15 cellular contexts compared by ENCODE assay signal in genomic region chr14:75673345-75673744, GRCh38. TPM values are rescaled to one million over a fixed set of nuclear protein-coding genes. Genes with fewer than 3 reads are reported as not detected.
DNase-seq lines count a peak whose midpoint lies in the region; ATAC-seq and TF ChIP-seq lines count a peak whose summit lies in the region.
"Had no signal": no experiment of that assay in that cellular context is flagged by ENCODE, and none has a peak within 500 bp of the region (broad histone marks: within the 10 kb centered on the region; RNA-seq: fewer than 3 reads in every experiment).

No MANE protein-coding gene starts in this region.

- ATAC-seq in GM21390 (IDR thresholded peaks at IDR 0.05; ENCODE audit: unreplicated experiment) (peak; percentile 77), GM18511 (IDR thresholded peaks at IDR 0.05; ENCODE audit: unreplicated experiment) (no peak)
- peak; percentile 93 for ATAC-seq in activated T-helper 17 cell treated with anti-CD3 and anti-CD28 coated beads, Interleukin-2, amount 50 U/mL, for 72 hours (replicated peaks)
- ATAC-seq: heart right ventricle; naive thymus-derived CD8-positive, alpha-beta T cell had no signal

- no peaks in the 10 kb centered on the region for H3K9me3 Mint-ChIP-seq in activated T-helper 17 cell treated with anti-CD3 and anti-CD28 coated beads, Interleukin-2, amount 50 U/mL, for 72 hours
- H3K9me3 Mint-ChIP-seq: activated T-helper 1 cell treated with anti-CD3 and anti-CD28 coated beads, Interleukin-12 subunit alpha, Interleukin-12 subunit beta, Interleukin-2, Interleukin-4 antibody, amounts not matched to agents 30 ng/mL and 10 ng/mL and 1 ng/mL, durations not matched to agents 14 hours and 24 hours and 36 hours had no signal

- no peak for TF ChIP-seq CTCF in GM10248 (IDR thresholded peaks at IDR 0.05; ENCODE audit: control extremely low read depth, extremely low read depth, low read depth, missing control alignments)
- no peak for TF ChIP-seq CTCF in GM12865 (IDR thresholded peaks at IDR 0.05; ENCODE audit: insufficient read depth, low read depth, low read length, missing control alignments)

- peak overlapping the region; percentile 53 for H3K27ac Mint-ChIP-seq in activated T-helper 17 cell treated with anti-CD3 and anti-CD28 coated beads, Interleukin-2, amount 50 U/mL, for 72 hours
- H3K27ac Mint-ChIP-seq: activated T-helper 1 cell treated with anti-CD3 and anti-CD28 coated beads, Interleukin-12 subunit alpha, Interleukin-12 subunit beta, Interleukin-2, Interleukin-4 antibody, amounts not matched to agents 30 ng/mL and 10 ng/mL and 1 ng/mL, durations not matched to agents 14 hours and 24 hours and 36 hours; memory B cell had no signal

- POLR2A ChIA-PET in GM10248 (lab: Yijun Ruan, JAX) = interaction anchor here (1.0 kb wide), 1 partner anchor 12 kb away, joined by 4 read pairs; the partner anchor contains the start of genes ERG28 and TTLL5

- DNase-seq in GM10248 (ENCODE audit: extremely low spot score) (peak; percentile 31), GM12865 (ENCODE audit: low read depth) (peak; percentile 58), NCI-H1436 treated with DMSO at 0.1 percent for 48 hours (lab: John Stamatoyannopoulos, UW) (no peak), medulla oblongata (ENCODE audit: extremely low spot score) (no peak)
- DNase-seq: aorta; heart right ventricle; naive thymus-derived CD8-positive, alpha-beta T cell; NCI-H748 treated with DMSO at 0.1 percent for 48 hours; thyroid gland had no signal

- CTCF ChIA-PET in GM10248 (lab: Yijun Ruan, JAX) = interaction anchor here (1.0 to 2.3 kb wide), 4 partner anchors 11 to 679 kb away, joined by 3 to 13 read pairs (median 4); no protein-coding TSS in a partner anchor

- H3K4me1 Mint-ChIP-seq in activated T-helper 17 cell treated with anti-CD3 and anti-CD28 coated beads, Interleukin-2, amount 50 U/mL, for 72 hours = peaks cover 22% of the 10 kb centered on the region

- H3K36me3 Mint-ChIP-seq in activated T-helper 17 cell treated with anti-CD3 and anti-CD28 coated beads, Interleukin-2, amount 50 U/mL, for 72 hours (ENCODE audit: low read depth) = peaks cover 69% of the 10 kb centered on the region

- H3K4me3 ChIP-seq in GM12865 (ENCODE audit: low read depth, low read length) = no peak overlapping the region
- H3K4me3 ChIP-seq: heart right ventricle, smooth muscle cell, thyroid gland had no signal

- no peaks in the 10 kb centered on the region for H3K27me3 Mint-ChIP-seq in activated T-helper 17 cell treated with anti-CD3 and anti-CD28 coated beads, Interleukin-2, amount 50 U/mL, for 72 hours
- H3K27me3 Mint-ChIP-seq: memory B cell; naive thymus-derived CD8-positive, alpha-beta T cell had no signal

- peak overlapping the region; percentile 8 for H3K4me3 Mint-ChIP-seq in activated T-helper 17 cell treated with anti-CD3 and anti-CD28 coated beads, Interleukin-2, amount 50 U/mL, for 72 hours
- H3K4me3 Mint-ChIP-seq: activated T-helper 1 cell treated with anti-CD3 and anti-CD28 coated beads, Interleukin-12 subunit alpha, Interleukin-12 subunit beta, Interleukin-2, Interleukin-4 antibody, amounts not matched to agents 30 ng/mL and 10 ng/mL and 1 ng/mL, durations not matched to agents 14 hours and 24 hours and 36 hours; memory B cell; naive thymus-derived CD8-positive, alpha-beta T cell had no signal

RNA-seq across cellular contexts. Expression of gene TTLL5, which starts 12.3 kb away (rescaled TPM):
- 10 to 100 TPM; 24.6 to 36.3 TPM for total RNA-seq in activated T-helper 17 cell treated with anti-CD3 and anti-CD28 coated beads, Interleukin-2, amount 50 U/mL, for 72 hours

RNA-seq across cellular contexts. Expression of gene ERG28, which starts 12.7 kb away (rescaled TPM):
- 10 to 100 TPM; 19.4 to 21.2 TPM for total RNA-seq in activated T-helper 17 cell treated with anti-CD3 and anti-CD28 coated beads, Interleukin-2, amount 50 U/mL, for 72 hours

Comparison
In these comparisons a context has a peak if more than half of its experiments do, and no peak if none do; other contexts are left out.
1. DNase-seq: peak in GM10248 (single experiment) and GM12865 (single experiment); none in NCI-H1436 treated with DMSO at 0.1 percent for 48 hours (single experiment) and medulla oblongata (single experiment).